15 cellular contexts compared by ENCODE assay signal in genomic region chr11:306645-307371, GRCh38. TPM values are rescaled to one million over a fixed set of nuclear protein-coding genes. Genes with fewer than 3 reads are reported as not detected.
DNase-seq lines count a peak whose midpoint lies in the region; ATAC-seq and TF ChIP-seq lines count a peak whose summit lies in the region.
"Had no signal": no experiment of that assay in that cellular context is flagged by ENCODE, and none has a peak within 500 bp of the region (broad histone marks: within the 10 kb centered on the region; RNA-seq: fewer than 3 reads in every experiment).

No MANE protein-coding gene starts in this region.

- H3K4me1 Mint-ChIP-seq in activated CD4-positive, alpha-beta T cell treated with anti-CD3 and anti-CD28 coated beads, Interleukin-2, amount 10 ng/mL, durations not matched to agents 7 days and 5 days, result peaks cover 42% of the 10 kb centered on the region
- H3K4me1 Mint-ChIP-seq in activated naive CD8-positive, alpha-beta T cell treated with anti-CD3 and anti-CD28 coated beads for 36 hours, result peaks cover 30% of the 10 kb centered on the region
- peaks cover 16% of the 10 kb centered on the region for H3K4me1 Mint-ChIP-seq in Caco-2 (ENCODE audit: low read depth, unreplicated experiment)

- H3K36me3 ChIP-seq in mesenchymal stem cell (ENCODE audit: control insufficient read depth in 1 of 2, insufficient read depth in 2 of 2, low read depth in 1 of 2, low read length in 2 of 2), result no peaks in the 10 kb centered on the region
- H3K36me3 ChIP-seq in thoracic aorta, result no peaks in the 10 kb centered on the region
- H3K36me3 ChIP-seq in Caco-2 (ENCODE audit: control insufficient read depth, insufficient read depth, low read length), result no peaks in the 10 kb centered on the region

- no peak overlapping the region for H3K14ac ChIP-seq in mesenchymal stem cell (ENCODE audit: low read length in 2 of 2)

- no peaks in the 10 kb centered on the region for H3K9me3 ChIP-seq in mesenchymal stem cell (ENCODE audit: control insufficient read depth, low read length)
- no peaks in the 10 kb centered on the region for H3K9me3 ChIP-seq in thoracic aorta
- no peaks in the 10 kb centered on the region for H3K9me3 ChIP-seq in Caco-2
- H3K9me3 ChIP-seq: A549 had no signal

- intact Hi-C loops in Caco-2 (cut with micrococcal nuclease; ENCODE audit: unreplicated experiment), result loop anchor here (5.0 kb wide), 1 partner anchor 50 kb away; no protein-coding TSS in a partner anchor

- POLR2A ChIA-PET in activated CD4-positive, alpha-beta T cell treated with anti-CD3 and anti-CD28 coated beads, Interleukin-2, amount 10 ng/mL, durations not matched to agents 7 days and 5 days (lab: Charles Lee), result interaction anchor here (0.7 kb wide), 1 partner anchor 14 kb away, joined by 3 read pairs; no protein-coding TSS in a partner anchor
- POLR2A ChIA-PET in Caco-2 (lab: Charles Lee), result interaction anchor here (1.3 kb wide), 1 partner anchor 49 kb away, joined by 4 read pairs; no protein-coding TSS in a partner anchor

- no peaks in the 10 kb centered on the region for H3K9me3 Mint-ChIP-seq in activated CD4-positive, alpha-beta T cell treated with anti-CD3 and anti-CD28 coated beads, Interleukin-2, amount 10 ng/mL, durations not matched to agents 7 days and 5 days
- H3K9me3 Mint-ChIP-seq in activated naive CD8-positive, alpha-beta T cell treated with anti-CD3 and anti-CD28 coated beads for 36 hours, result peaks cover 1% of the 10 kb centered on the region
- H3K9me3 Mint-ChIP-seq in Caco-2 (ENCODE audit: unreplicated experiment), result no peaks in the 10 kb centered on the region

- DNase-seq in activated CD4-positive, alpha-beta T cell treated with anti-CD3 and anti-CD28 coated beads, Interleukin-2, amount 10 ng/mL, durations not matched to agents 7 days and 5 days, result no peak
- no peak for DNase-seq in activated CD4-positive, alpha-beta T cell treated with anti-CD3 and anti-CD28 coated beads, Interleukin-2, amount 50 U/mL, for 1 hour
- DNase-seq in activated naive CD8-positive, alpha-beta T cell treated with anti-CD3 and anti-CD28 coated beads for 36 hours, result no peak
- DNase-seq in mesenchymal stem cell (no peak), thoracic aorta (ENCODE audit: low spot score) (no peak), Caco-2 (no peak), NCI-H510A (lab: John Stamatoyannopoulos, UW) (no peak), SKM-1 treated with dmso at 0.1 percent for 144 hours (lab: John Stamatoyannopoulos, UW; ENCODE audit: unreplicated experiment) (no peak)
- DNase-seq: erythroblast, GOT3, NCI-H69, small intestine had no signal

- BruUV-seq in Caco-2 (replicated peaks; lab: Mats Ljungman, UMichigan), result no TSS peak

- H3K4me3 Mint-ChIP-seq in activated CD4-positive, alpha-beta T cell treated with anti-CD3 and anti-CD28 coated beads, Interleukin-2, amount 10 ng/mL, durations not matched to agents 7 days and 5 days, result peak overlapping the region; percentile 90
- peak overlapping the region; percentile 86 for H3K4me3 Mint-ChIP-seq in activated naive CD8-positive, alpha-beta T cell treated with anti-CD3 and anti-CD28 coated beads for 36 hours
- no peak overlapping the region for H3K4me3 Mint-ChIP-seq in Caco-2 (ENCODE audit: unreplicated experiment)

- peak overlapping the region; percentile 74 for H4K91ac ChIP-seq in mesenchymal stem cell (ENCODE audit: low read length)

- H3K27ac ChIP-seq in mesenchymal stem cell (ENCODE audit: low read length, poor library complexity, severe bottlenecking), result no peak overlapping the region
- peak overlapping the region; percentile 67 to 81 for H3K27ac ChIP-seq in thoracic aorta

- CTCF ChIA-PET in activated CD4-positive, alpha-beta T cell treated with anti-CD3 and anti-CD28 coated beads, Interleukin-2, amount 10 ng/mL, durations not matched to agents 7 days and 5 days (lab: Charles Lee), result interaction anchor here (0.6 to 2.9 kb wide), 11 partner anchors 9 to 271 kb away, joined by 3 to 13 read pairs (median 4); no protein-coding TSS in a partner anchor
- CTCF ChIA-PET in Caco-2 (lab: Charles Lee), result interaction anchor here (0.5 to 3.0 kb wide), 4 partner anchors 9 to 143 kb away, joined by 3 to 16 read pairs (median 12); partner anchors contain the start of gene PTDSS2

- H2BK15ac ChIP-seq in mesenchymal stem cell (ENCODE audit: low read depth, poor library complexity, severe bottlenecking), result peak overlapping the region; percentile 50

- H3K4me3 ChIP-seq in mesenchymal stem cell (ENCODE audit: insufficient read depth in 1 of 2, low read depth in 1 of 2, low read length in 2 of 2) (no peak overlapping the region), thoracic aorta (no peak overlapping the region), Caco-2 (ENCODE audit: low read depth, low read length) (no peak overlapping the region)
- H3K4me3 ChIP-seq: A549 had no signal

- peaks cover 19% of the 10 kb centered on the region for H3K4me1 ChIP-seq in mesenchymal stem cell (ENCODE audit: control insufficient read depth, insufficient read depth, low read depth, low read length)
- H3K4me1 ChIP-seq in thoracic aorta (ENCODE audit: control insufficient read depth in 1 of 2, low read depth in 2 of 2), result peaks cover 8 to 31% of the 10 kb centered on the region in 2 donors
- peaks cover 32% of the 10 kb centered on the region for H3K4me1 ChIP-seq in Caco-2

- TF ChIP-seq CTCF in thoracic aorta (IDR thresholded peaks at IDR 0.05) (no peak), Caco-2 (IDR thresholded peaks at IDR 0.05; ENCODE audit: insufficient read depth in 1 of 2, low read depth in 1 of 2, low read length in 1 of 2, severe bottlenecking in 1 of 2, unreplicated experiment in 1 of 2) (no peak)

- H3K36me3 Mint-ChIP-seq in activated CD4-positive, alpha-beta T cell treated with anti-CD3 and anti-CD28 coated beads, Interleukin-2, amount 10 ng/mL, durations not matched to agents 7 days and 5 days (ENCODE audit: low read depth), result peaks cover 18% of the 10 kb centered on the region
- H3K36me3 Mint-ChIP-seq in activated naive CD8-positive, alpha-beta T cell treated with anti-CD3 and anti-CD28 coated beads for 36 hours, result peaks cover 17% of the 10 kb centered on the region
- H3K36me3 Mint-ChIP-seq in Caco-2 (ENCODE audit: insufficient read depth, unreplicated experiment), result no peaks in the 10 kb centered on the region

- peak overlapping the region; percentile 42 for H2BK120ac ChIP-seq in mesenchymal stem cell (ENCODE audit: low read depth, low read length)

- no peak overlapping the region for H3K4me2 ChIP-seq in mesenchymal stem cell (ENCODE audit: low read length, poor library complexity, severe bottlenecking)
- H3K4me2 ChIP-seq: A549 had no signal

- peak overlapping the region; percentile 45 to 67 for H3K18ac ChIP-seq in mesenchymal stem cell (ENCODE audit: low read depth in 1 of 2, low read length in 2 of 2)

- H2BK5ac ChIP-seq in mesenchymal stem cell (ENCODE audit: low read depth, low read length, poor library complexity, severe bottlenecking), result no peak overlapping the region

- H3K9ac ChIP-seq in mesenchymal stem cell (ENCODE audit: low read length), result no peak overlapping the region

- no peak overlapping the region for H3K23ac ChIP-seq in mesenchymal stem cell (ENCODE audit: low read length in 2 of 2)

- peak overlapping the region; percentile 1 for H2AK5ac ChIP-seq in mesenchymal stem cell (ENCODE audit: low read length, severe bottlenecking)

- H3K27me3 ChIP-seq in mesenchymal stem cell (ENCODE audit: control insufficient read depth in 1 of 2, insufficient read depth in 1 of 2, low read length in 2 of 2) (no peaks in the 10 kb centered on the region), thoracic aorta (replicated peaks; ENCODE audit: insufficient read depth) (no peaks in the 10 kb centered on the region), Caco-2 (replicated peaks; ENCODE audit: control insufficient read depth, insufficient read depth, low read length) (no peaks in the 10 kb centered on the region)

- peak overlapping the region; percentile 80 for H3K27ac Mint-ChIP-seq in activated CD4-positive, alpha-beta T cell treated with anti-CD3 and anti-CD28 coated beads, Interleukin-2, amount 10 ng/mL, durations not matched to agents 7 days and 5 days
- peak overlapping the region; percentile 95 for H3K27ac Mint-ChIP-seq in activated naive CD8-positive, alpha-beta T cell treated with anti-CD3 and anti-CD28 coated beads for 36 hours
- no peak overlapping the region for H3K27ac Mint-ChIP-seq in Caco-2 (ENCODE audit: unreplicated experiment)

- WGBS in mesenchymal stem cell, result 93% methylated on average over 17 of the region's 17 CpGs

- H3K27me3 Mint-ChIP-seq in activated CD4-positive, alpha-beta T cell treated with anti-CD3 and anti-CD28 coated beads, Interleukin-2, amount 10 ng/mL, durations not matched to agents 7 days and 5 days, result no peaks in the 10 kb centered on the region
- no peaks in the 10 kb centered on the region for H3K27me3 Mint-ChIP-seq in activated naive CD8-positive, alpha-beta T cell treated with anti-CD3 and anti-CD28 coated beads for 36 hours
- no peaks in the 10 kb centered on the region for H3K27me3 Mint-ChIP-seq in Caco-2 (ENCODE audit: insufficient read depth, unreplicated experiment)

- no peak overlapping the region for H2AFZ ChIP-seq in mesenchymal stem cell (ENCODE audit: low read depth, low read length)

- H2BK12ac ChIP-seq in mesenchymal stem cell (ENCODE audit: low read length in 2 of 2), result peak overlapping the region; percentile 81 to 83

- H4K8ac ChIP-seq in mesenchymal stem cell (ENCODE audit: low read length), result no peak overlapping the region

- H3K79me1 ChIP-seq in mesenchymal stem cell (replicated peaks; ENCODE audit: low read length, poor library complexity, severe bottlenecking), result peaks cover 4% of the 10 kb centered on the region

- ATAC-seq in thoracic aorta (ENCODE audit: insufficient number of reproducible peaks, low FRiP score, low read depth), result no peak

- peak overlapping the region; percentile 69 to 74 for H3K4ac ChIP-seq in mesenchymal stem cell (ENCODE audit: low read depth in 1 of 2, low read length in 2 of 2)

RNA-seq across cellular contexts. Expression of gene IFITM2, which starts 0.8 kb away (rescaled TPM):
- 1,000 to 10,000 TPM; 1,561 to 1,733 TPM for total RNA-seq in activated CD4-positive, alpha-beta T cell treated with anti-CD3 and anti-CD28 coated beads, Interleukin-2, amount 10 ng/mL, durations not matched to agents 7 days and 5 days
- 100 to 1,000 TPM; 474 to 496 TPM for total RNA-seq in activated naive CD8-positive, alpha-beta T cell treated with anti-CD3 and anti-CD28 coated beads for 36 hours
- polyA plus RNA-seq in mesenchymal stem cell (2013, experiment 1 of 2), result 1,548 TPM
- polyA plus RNA-seq in mesenchymal stem cell (2013, experiment 2 of 2), result 1,588 TPM
- total RNA-seq in thoracic aorta, result 100 to 1,000 TPM; 275 to 477 TPM
- 7.0 and 7.3 TPM in 2 replicates for total RNA-seq in Caco-2 (2022)

RNA-seq across cellular contexts. Expression of gene IFITM1, which starts 7.0 kb away (rescaled TPM):
- total RNA-seq in activated CD4-positive, alpha-beta T cell treated with anti-CD3 and anti-CD28 coated beads, Interleukin-2, amount 10 ng/mL, durations not matched to agents 7 days and 5 days, result 1,000 to 10,000 TPM; 1,306 to 1,465 TPM
- total RNA-seq in activated naive CD8-positive, alpha-beta T cell treated with anti-CD3 and anti-CD28 coated beads for 36 hours, result 100 to 1,000 TPM; 345 to 356 TPM
- polyA plus RNA-seq in mesenchymal stem cell (2013, experiment 1 of 2), result 395 TPM
- 368 TPM for polyA plus RNA-seq in mesenchymal stem cell (2013, experiment 2 of 2)
- total RNA-seq in thoracic aorta (100 to 1,000 TPM; 182 to 220 TPM), Caco-2 (2022) (3.0 and 3.2 TPM in 2 replicates)

RNA-seq across cellular contexts. Expression of gene IFITM5, which starts 7.5 kb away (rescaled TPM):
- not detected for total RNA-seq in activated CD4-positive, alpha-beta T cell treated with anti-CD3 and anti-CD28 coated beads, Interleukin-2, amount 10 ng/mL, durations not matched to agents 7 days and 5 days
- total RNA-seq in activated naive CD8-positive, alpha-beta T cell treated with anti-CD3 and anti-CD28 coated beads for 36 hours, result not detected
- not detected for polyA plus RNA-seq in mesenchymal stem cell (2013, experiment 1 of 2)
- polyA plus RNA-seq in mesenchymal stem cell (2013, experiment 2 of 2), result not detected
- total RNA-seq in thoracic aorta (not detected), Caco-2 (2022) (not detected in 2 replicates)
- total RNA-seq: kidney epithelial cell, MCF 10A had no signal
- polyA plus RNA-seq: A549, small intestine had no signal

RNA-seq across cellular contexts. Expression of gene IFITM3, which starts 13.9 kb away (rescaled TPM):
- total RNA-seq in activated CD4-positive, alpha-beta T cell treated with anti-CD3 and anti-CD28 coated beads, Interleukin-2, amount 10 ng/mL, durations not matched to agents 7 days and 5 days, result 100 to 1,000 TPM; 213 to 271 TPM
- total RNA-seq in activated naive CD8-positive, alpha-beta T cell treated with anti-CD3 and anti-CD28 coated beads for 36 hours, result 10 to 100 TPM; 93.0 to 96.1 TPM
- polyA plus RNA-seq in mesenchymal stem cell (2013, experiment 1 of 2), result 2,969 TPM
- 2,910 TPM for polyA plus RNA-seq in mesenchymal stem cell (2013, experiment 2 of 2)
- total RNA-seq in thoracic aorta (100 to 1,000 TPM; 275 to 514 TPM), Caco-2 (2022) (6.9 and 12.4 TPM in 2 replicates)

RNA-seq across cellular contexts. Expression of gene PGGHG, which starts 17.9 kb away (rescaled TPM):
- 100 to 1,000 TPM; 325 to 377 TPM for total RNA-seq in activated CD4-positive, alpha-beta T cell treated with anti-CD3 and anti-CD28 coated beads, Interleukin-2, amount 10 ng/mL, durations not matched to agents 7 days and 5 days
- 100 to 1,000 TPM; 206 to 209 TPM for total RNA-seq in activated naive CD8-positive, alpha-beta T cell treated with anti-CD3 and anti-CD28 coated beads for 36 hours
- polyA plus RNA-seq in mesenchymal stem cell (2013, experiment 1 of 2), result 35.9 TPM
- 33.3 TPM for polyA plus RNA-seq in mesenchymal stem cell (2013, experiment 2 of 2)
- total RNA-seq in thoracic aorta (10 to 100 TPM; 54.2 to 68.8 TPM), Caco-2 (2022) (59.6 and 66.5 TPM in 2 replicates)

Comparison
In these comparisons a context has a peak if more than half of its experiments do, and no peak if none do; other contexts are left out.
1. RNA of gene IFITM2, which starts 0.8 kb away (total RNA-seq): 1,561 to 1,733 TPM in activated CD4-positive, alpha-beta T cell treated with anti-CD3 and anti-CD28 coated beads, Interleukin-2, amount 10 ng/mL, durations not matched to agents 7 days and 5 days, 474 to 496 TPM in activated naive CD8-positive, alpha-beta T cell treated with anti-CD3 and anti-CD28 coated beads for 36 hours and 275 to 477 TPM in thoracic aorta; 7.0 to 7.3 TPM in Caco-2; every median in the first group is over 10 times any median in the second.
2. RNA of gene IFITM1, which starts 7.0 kb away (total RNA-seq): 1,306 to 1,465 TPM in activated CD4-positive, alpha-beta T cell treated with anti-CD3 and anti-CD28 coated beads, Interleukin-2, amount 10 ng/mL, durations not matched to agents 7 days and 5 days, 345 to 356 TPM in activated naive CD8-positive, alpha-beta T cell treated with anti-CD3 and anti-CD28 coated beads for 36 hours and 182 to 220 TPM in thoracic aorta; 3.0 to 3.2 TPM in Caco-2; every median in the first group is over 10 times any median in the second.